Comparison of ENCODE assay signal across 24 cellular contexts in the genomic region with DNA sequence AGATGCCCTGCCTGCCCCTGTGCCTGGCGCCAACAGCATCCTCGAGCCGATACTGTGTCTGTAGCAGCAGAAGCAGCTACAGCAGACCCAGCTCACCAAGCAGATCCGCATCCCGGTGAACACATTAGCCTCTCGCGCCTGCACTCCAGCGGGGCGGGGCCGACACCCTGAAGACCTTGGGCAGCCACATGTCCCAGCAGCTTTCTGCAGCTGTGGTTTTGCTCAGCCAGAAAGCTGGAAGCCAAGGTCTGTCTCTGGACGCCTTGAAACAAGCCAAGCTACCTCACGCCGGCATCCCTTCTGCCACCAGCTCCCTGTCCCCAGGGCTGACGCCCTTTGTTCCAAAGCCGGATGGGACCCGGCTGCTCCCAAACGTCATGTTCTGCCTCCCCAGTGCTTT. TPM values are rescaled to one million over a fixed set of nuclear protein-coding genes. Genes with fewer than 3 reads are reported as not detected.
"Had no signal": no experiment of that assay in that cellular context is flagged by ENCODE, and none has a peak within 500 bp of the region (broad histone marks: within the 10 kb centered on the region; RNA-seq: fewer than 3 reads in every experiment).

No MANE protein-coding gene starts in this region.

- H3K27me3 Mint-ChIP-seq: activated B cell treated with CpG ODN at 0.5 μM for 24 hours; activated naive CD4-positive, alpha-beta T cell treated with anti-CD3 and anti-CD28 coated beads, Interleukin-2, amount 50 U/mL, for 24 hours; IgD-negative memory B cell had no signal

- DNase-seq: activated B cell treated with CpG ODN at 0.5 μM for 24 hours; activated CD4-positive, alpha-beta T cell treated with anti-CD3 and anti-CD28 coated beads for 1 hour; activated CD4-positive, alpha-beta T cell treated with anti-CD3 and anti-CD28 coated beads, Interleukin-2, amount 10 ng/mL, durations not matched to agents 24 days and 14 days; activated CD4-positive, alpha-beta T cell treated with anti-CD3 and anti-CD28 coated beads, Interleukin-2, amount 50 U/mL, for 48 hours; activated CD8-positive, alpha-beta memory T cell treated with anti-CD3 and anti-CD28 coated beads, Interleukin-2, amount 10 ng/mL, durations not matched to agents 7 days and 5 days; activated effector memory CD4-positive, alpha-beta T cell treated with Interleukin-2 at 50 U/mL for 16 hours; activated naive CD4-positive, alpha-beta T cell; activated T-cell treated with anti-CD3 and anti-CD28 coated beads, Interleukin-2, amount 50 U/mL, for 24 hours; KG1; NCI-H1092 treated with DMSO at 0.1 percent for 48 hours; NCI-H1436 treated with DMSO at 0.1 percent for 48 hours; NCI-H187; NCI-H2081; NCI-H510A treated with DMSO at 0.1 percent for 48 hours; NCI-H69; SIG-M5; T-helper 17 cell; T-helper 9 cell had no signal

- H3K4me3 Mint-ChIP-seq: activated B cell treated with CpG ODN at 0.5 μM for 24 hours; activated CD4-positive, alpha-beta T cell treated with anti-CD3 and anti-CD28 coated beads, Interleukin-2, amount 10 ng/mL, durations not matched to agents 24 days and 14 days; activated CD8-positive, alpha-beta memory T cell treated with anti-CD3 and anti-CD28 coated beads, Interleukin-2, amount 10 ng/mL, durations not matched to agents 7 days and 5 days; activated naive CD4-positive, alpha-beta T cell treated with anti-CD3 and anti-CD28 coated beads, Interleukin-2, amount 50 U/mL, for 24 hours; activated T-cell treated with anti-CD3 and anti-CD28 coated beads, Interleukin-2, amount 50 U/mL, for 24 hours; activated T-helper 1 cell treated with anti-CD3 and anti-CD28 coated beads, Interleukin-12 subunit alpha, Interleukin-12 subunit beta, Interleukin-2, Interleukin-4 antibody, amounts not matched to agents 30 ng/mL and 10 ng/mL and 1 ng/mL, durations not matched to agents 14 hours and 24 hours and 36 hours; brain; IgD-negative memory B cell; T-helper 17 cell had no signal

- H3K9me3 Mint-ChIP-seq: activated B cell treated with CpG ODN at 0.5 μM for 24 hours; activated CD4-positive, alpha-beta T cell treated with anti-CD3 and anti-CD28 coated beads, Interleukin-2, amount 10 ng/mL, durations not matched to agents 24 days and 14 days; activated naive CD4-positive, alpha-beta T cell treated with anti-CD3 and anti-CD28 coated beads, Interleukin-2, amount 50 U/mL, for 24 hours; activated T-cell treated with anti-CD3 and anti-CD28 coated beads, Interleukin-2, amount 50 U/mL, for 24 hours; brain had no signal

- ATAC-seq: activated CD8-positive, alpha-beta memory T cell treated with anti-CD3 and anti-CD28 coated beads, Interleukin-2, amount 10 ng/mL, durations not matched to agents 7 days and 5 days; T-helper 17 cell had no signal

- H3K4me1 Mint-ChIP-seq: activated B cell treated with CpG ODN at 0.5 μM for 24 hours; activated CD4-positive, alpha-beta T cell treated with anti-CD3 and anti-CD28 coated beads, Interleukin-2, amount 10 ng/mL, durations not matched to agents 24 days and 14 days; activated CD8-positive, alpha-beta memory T cell treated with anti-CD3 and anti-CD28 coated beads, Interleukin-2, amount 10 ng/mL, durations not matched to agents 7 days and 5 days; activated naive CD4-positive, alpha-beta T cell treated with anti-CD3 and anti-CD28 coated beads, Interleukin-2, amount 50 U/mL, for 24 hours; brain; IgD-negative memory B cell; T-helper 17 cell had no signal

- H3K27ac Mint-ChIP-seq: activated B cell treated with CpG ODN at 0.5 μM for 24 hours; activated CD4-positive, alpha-beta T cell treated with anti-CD3 and anti-CD28 coated beads, Interleukin-2, amount 10 ng/mL, durations not matched to agents 24 days and 14 days; activated CD8-positive, alpha-beta memory T cell treated with anti-CD3 and anti-CD28 coated beads, Interleukin-2, amount 10 ng/mL, durations not matched to agents 7 days and 5 days; activated naive CD4-positive, alpha-beta T cell treated with anti-CD3 and anti-CD28 coated beads, Interleukin-2, amount 50 U/mL, for 24 hours; activated T-cell treated with anti-CD3 and anti-CD28 coated beads, Interleukin-2, amount 50 U/mL, for 24 hours; activated T-helper 1 cell treated with anti-CD3 and anti-CD28 coated beads, Interleukin-12 subunit alpha, Interleukin-12 subunit beta, Interleukin-2, Interleukin-4 antibody, amounts not matched to agents 30 ng/mL and 10 ng/mL and 1 ng/mL, durations not matched to agents 14 hours and 24 hours and 36 hours; brain; IgD-negative memory B cell; T-helper 17 cell had no signal

- H3K36me3 Mint-ChIP-seq: activated CD8-positive, alpha-beta memory T cell treated with anti-CD3 and anti-CD28 coated beads, Interleukin-2, amount 10 ng/mL, durations not matched to agents 7 days and 5 days; activated naive CD4-positive, alpha-beta T cell treated with anti-CD3 and anti-CD28 coated beads, Interleukin-2, amount 50 U/mL, for 24 hours; brain; IgD-negative memory B cell had no signal

RNA-seq across cellular contexts. Expression of a gene that starts 59.6 kb away (rescaled TPM):
- total RNA-seq: activated B cell treated with CpG ODN at 0.5 μM for 24 hours; activated CD4-positive, alpha-beta T cell treated with anti-CD3 and anti-CD28 coated beads, Interleukin-2, amount 10 ng/mL, durations not matched to agents 24 days and 14 days; activated CD8-positive, alpha-beta memory T cell treated with anti-CD3 and anti-CD28 coated beads, Interleukin-2, amount 10 ng/mL, durations not matched to agents 7 days and 5 days; activated T-helper 1 cell treated with anti-CD3 and anti-CD28 coated beads, Interleukin-12 subunit alpha, Interleukin-12 subunit beta, Interleukin-2, Interleukin-4 antibody, amounts not matched to agents 30 ng/mL and 10 ng/mL and 1 ng/mL, durations not matched to agents 14 hours and 24 hours and 36 hours; ascending aorta; LHCN-M2; T-helper 17 cell had no signal
